8 cellular contexts compared by ENCODE assay signal in genomic region chr15:75625542-75626347, GRCh38. TPM values are rescaled to one million over a fixed set of nuclear protein-coding genes. Genes with fewer than 3 reads are reported as not detected.
A peak's percentile ranks its signal among the peaks of the same experiment; 100 is the strongest.
DNase-seq lines count a peak whose midpoint lies in the region; ATAC-seq, FAIRE-seq and TF ChIP-seq lines count a peak whose summit lies in the region.

Gene SNUPN (minus strand): TSS chr15:75625725. CDS start chr15:75621051, 4,674 bp downstream.

- 7% methylated on average over 22 of the region's 47 CpGs for WGBS in A549 (ENCODE audit: missing lambda C conversion rate)
- WGBS in smooth muscle cell (ENCODE audit: low lambda C conversion rate), result 2% methylated on average over 46 of the region's 47 CpGs

- H4K20me1 ChIP-seq in smooth muscle cell (ENCODE audit: low read depth), result no peaks in the 10 kb centered on the region

- H3K4me1 ChIP-seq in A549 (peaks cover 26% of the 10 kb centered on the region), smooth muscle cell (ENCODE audit: low read depth) (peaks cover 8% of the 10 kb centered on the region)

- no peaks in the 10 kb centered on the region for H3K79me2 ChIP-seq in smooth muscle cell (ENCODE audit: low read depth)

- H3K4me3 Mint-ChIP-seq in WTC11, result peak within 1 kb of the TSS; percentile 91

- H3K4me2 ChIP-seq in A549 (peak within 1 kb of the TSS; percentile 85), smooth muscle cell (peak within 1 kb of the TSS; percentile 89)

- peak; percentile 90 for TF ChIP-seq POLR2A in A549 (IDR thresholded peaks at IDR 0.05; ENCODE audit: low read length)

- H2AFZ ChIP-seq in smooth muscle cell (ENCODE audit: low read depth), result peak within 1 kb of the TSS; percentile 97

- H3K27ac ChIP-seq in A549 (peak within 1 kb of the TSS; percentile 98 to 100), smooth muscle cell (ENCODE audit: low read depth) (peak within 1 kb of the TSS; percentile 77)

- no peak for TF ChIP-seq EP300 in A549 (IDR thresholded peaks at IDR 0.05)

- no peaks in the 10 kb centered on the region for H3K36me3 ChIP-seq in bronchial epithelial cell (ENCODE audit: control insufficient read depth, insufficient read depth, low read length)
- no peaks in the 10 kb centered on the region for H3K36me3 ChIP-seq in smooth muscle cell (ENCODE audit: low read depth)

- H3K9me3 ChIP-seq in A549, result no peaks in the 10 kb centered on the region
- no peaks in the 10 kb centered on the region for H3K9me3 ChIP-seq in smooth muscle cell (replicated peaks; ENCODE audit: low read depth)

- FAIRE-seq in A549 (lab: Jason Lieb, UNC) (peak; percentile 13), bronchial epithelial cell (lab: Jason Lieb, UNC) (no peak)

- H3K27me3 Mint-ChIP-seq in WTC11 (ENCODE audit: low read depth), result no peaks in the 10 kb centered on the region

- peaks cover 22% of the 10 kb centered on the region for H3F3A ChIP-seq in smooth muscle cell (ENCODE audit: low read depth)

- CTCF ChIA-PET in A549 (lab: Yijun Ruan, JAX) (interaction anchor here (0.6 to 19.9 kb wide), 12 partner anchors 14 to 304 kb away, joined by 3 to 394 read pairs (median 4); partner anchors contain the start of genes IMP3, NEIL1, PTPN9 and SIN3A), WTC11 (lab: Charles Lee) (interaction anchor here (0.7 to 2.1 kb wide), 12 partner anchors 14 to 257 kb away, joined by 3 to 26 read pairs (median 6); partner anchors contain the start of genes IMP3, MAN2C1, PTPN9 and SIN3A)

- peaks cover 12% of the 10 kb centered on the region for H3K4me1 Mint-ChIP-seq in WTC11

- H3K36me3 Mint-ChIP-seq in WTC11, result 0 out of 2 replicates have a peak, but pooled peaks cover 3% of the 10 kb centered on the region

- TF ChIP-seq CTCF in A549 (IDR thresholded peaks at IDR 0.05), result no peak
- no peak for TF ChIP-seq CTCF in WTC11 (IDR thresholded peaks at IDR 0.05)
- TF ChIP-seq CTCF in bronchial epithelial cell (IDR thresholded peaks at IDR 0.05; ENCODE audit: insufficient read depth, low read length, severe bottlenecking), result no peak
- no peak for TF ChIP-seq CTCF in smooth muscle cell (IDR thresholded peaks at IDR 0.05; ENCODE audit: borderline replicate concordance, insufficient read depth, poor library complexity, severe bottlenecking)

- H3K27ac Mint-ChIP-seq in WTC11, result peak within 1 kb of the TSS; percentile 98

- DNase-seq in A549 (ENCODE audit: low read depth in 1 of 2, low spot score in 1 of 2) (peak; percentile 98 to 99), NCI-H2227 treated with DMSO at 0.1 percent for 48 hours (lab: John Stamatoyannopoulos, UW) (peak; percentile 84), WTC11 (ENCODE audit: low spot score) (peak; percentile 96), bronchial epithelial cell (ENCODE audit: low read depth) (peak; percentile 71), iPS-NIHi11 (ENCODE audit: low spot score) (peak; percentile 97), smooth muscle cell (lab: John Stamatoyannopoulos, UW; ENCODE audit: unreplicated experiment) (peak; percentile 66)

- H3K27me3 ChIP-seq in bronchial epithelial cell (ENCODE audit: control insufficient read depth, insufficient read depth, low read length), result no peaks in the 10 kb centered on the region
- H3K27me3 ChIP-seq in smooth muscle cell (ENCODE audit: low read depth), result no peaks in the 10 kb centered on the region

- H3K9me3 Mint-ChIP-seq in WTC11, result no peaks in the 10 kb centered on the region

- POLR2A ChIA-PET in A549 (lab: Yijun Ruan, JAX) (interaction anchor here (0.7 to 3.5 kb wide), 18 partner anchors 9 to 257 kb away, joined by 3 to 94 read pairs (median 4); partner anchors contain the start of genes IMP3, MAN2C1, PTPN9 and SIN3A), WTC11 (lab: Charles Lee) (interaction anchor here (0.6 to 2.9 kb wide), 11 partner anchors 9 to 258 kb away, joined by 3 to 34 read pairs (median 9); partner anchors contain the start of genes IMP3, SIN3A and SNX33)

- no peak for TF ChIP-seq RAD21 in A549 (conservative IDR thresholded peaks at IDR 0.05 in 1 of 2, IDR thresholded peaks at IDR 0.05 in 1 of 2)

- ATAC-seq in A549 (peak; percentile 95), GM18867 (IDR thresholded peaks at IDR 0.05; ENCODE audit: unreplicated experiment) (peak; percentile 78), HG03135 (IDR thresholded peaks at IDR 0.05; ENCODE audit: unreplicated experiment) (peak; percentile 71), WTC11 (peak; percentile 88)

- H3K4me3 ChIP-seq in A549, result peak within 1 kb of the TSS; percentile 96
- H3K4me3 ChIP-seq in bronchial epithelial cell (ENCODE audit: low read depth, low read length), result peak within 1 kb of the TSS; percentile 77
- peak within 1 kb of the TSS; percentile 93 for H3K4me3 ChIP-seq in smooth muscle cell

- peak within 1 kb of the TSS; percentile 67 for H3K9ac ChIP-seq in smooth muscle cell (ENCODE audit: low read depth)

TF ChIP-seq in A549, 52 proteins besides CTCF, POLR2A, EP300 and RAD21 (continues in another document):
- TF ChIP-seq CBX8 (IDR thresholded peaks at IDR 0.05) (no peak), MAFK (IDR thresholded peaks at IDR 0.05; ENCODE audit: partially characterized antibody) (peak; percentile 41), REST (IDR thresholded peaks at IDR 0.05) (no peak), CHD4 (IDR thresholded peaks at IDR 0.05; ENCODE audit: borderline replicate concordance) (0 out of 2 replicates have a peak, but pooled peaks have one; percentile 42)

TF ChIP-seq in WTC11, 78 proteins besides CTCF, POLR2A, EP300 and RAD21 (continues in another document):
- TF ChIP-seq JAZF1 (CRISPR knock-in tag; IDR thresholded peaks at IDR 0.05), result no peak
- no peak for TF ChIP-seq ZNF671 (CRISPR knock-in tag; IDR thresholded peaks at IDR 0.05)
- TF ChIP-seq ATF3 (CRISPR knock-in tag; conservative IDR thresholded peaks at IDR 0.05), result no peak
- TF ChIP-seq NR2C2 (CRISPR knock-in tag; IDR thresholded peaks at IDR 0.05), result no peak
- no peak for TF ChIP-seq ELF4 (CRISPR knock-in tag; IDR thresholded peaks at IDR 0.05; ENCODE audit: low read depth)
- no peak for TF ChIP-seq CBFB (CRISPR knock-in tag; IDR thresholded peaks at IDR 0.05; ENCODE audit: low read depth)
- TF ChIP-seq AFF4 (CRISPR knock-in tag; IDR thresholded peaks at IDR 0.05; ENCODE audit: borderline replicate concordance), result peak; percentile 50; the same call in 1 of the 2 replicates
- TF ChIP-seq USF1 (CRISPR knock-in tag; IDR thresholded peaks at IDR 0.05), result no peak; the same call in 1 of the 2 replicates
- peak; percentile 86 for TF ChIP-seq TEAD1 (CRISPR knock-in tag; IDR thresholded peaks at IDR 0.05)
- no peak for TF ChIP-seq ZNF317 (CRISPR knock-in tag; IDR thresholded peaks at IDR 0.05; ENCODE audit: borderline replicate concordance, low read depth)
- TF ChIP-seq ZNF121 (CRISPR knock-in tag; IDR thresholded peaks at IDR 0.05), result no peak
- no peak for TF ChIP-seq FOXK1 (CRISPR knock-in tag; IDR thresholded peaks at IDR 0.05)

RNA-seq across cellular contexts. Expression of gene SNUPN, which starts in this region (rescaled TPM):
- polyA plus RNA-seq in A549 (2011; rRNA removed) (33.6 and 38.5 TPM in 2 replicates), A549 (2017; fragmentation: RNase III; extraction: RNeasy Plus Mini Kit Qiagen cat#74134 plus additional on column Dnase treatment) (29.2 to 30.1 TPM (median 30.1 TPM) in 3 replicates), smooth muscle cell (24.0 and 26.7 TPM in 2 replicates)
- polyA plus RNA-seq in A549 (2012; cell fraction: cytosol; rRNA removed), result 21.7 and 25.1 TPM in 2 replicates
- polyA plus RNA-seq in A549 (2012; cell fraction: nucleus; rRNA removed), result 11.1 and 16.7 TPM in 2 replicates
- 16.4 and 18.2 TPM in 2 replicates for polyA minus RNA-seq in A549 (2011; rRNA and poly(A)+ RNA removed)
- total RNA-seq in WTC11 (2021) (25.9 to 28.4 TPM (median 27.9 TPM) in 3 replicates), bronchial epithelial cell (16.1 and 18.8 TPM in 2 replicates), smooth muscle cell (15.2 and 20.7 TPM in 2 replicates)

Comparison
In these comparisons a context has a peak if more than half of its experiments do, and no peak if none do; other contexts are left out.
1. Peak in every context shown above with its lines: DNase-seq, ATAC-seq, H3K4me3 ChIP-seq and H3K27ac ChIP-seq.